In genomic region chr17:17541640-17542001, GRCh38 we compare ENCODE assay signal across 26 cellular contexts.
"Had no signal": no experiment of that assay in that cellular context is flagged by ENCODE, and none has a peak within 500 bp of the region (broad histone marks: within the 10 kb centered on the region; RNA-seq: fewer than 3 reads in every experiment).

No MANE protein-coding gene starts in this region.

- H3K79me2 ChIP-seq: hepatocyte had no signal

- H2AFZ ChIP-seq: hepatocyte had no signal

- H3K27ac ChIP-seq: colonic mucosa, gastrocnemius medialis, hepatocyte, suprapubic skin, tibial artery, upper lobe of right lung had no signal

- H3K4me3 ChIP-seq: colonic mucosa, dorsolateral prefrontal cortex, gastrocnemius medialis, hepatocyte, lung, mucosa of descending colon, smooth muscle cell, stomach, suprapubic skin, tibial artery, upper lobe of right lung had no signal

- DNase-seq: activated CD4-positive, alpha-beta T cell treated with anti-CD3 and anti-CD28 coated beads for 1 hour; activated CD4-positive, alpha-beta T cell treated with anti-CD3 and anti-CD28 coated beads, Interleukin-2, amount 50 U/mL, for 1 hour; activated CD8-positive, alpha-beta T cell treated with anti-CD3 and anti-CD28 coated beads for 36 hours; activated naive CD8-positive, alpha-beta T cell treated with anti-CD3 and anti-CD28 coated beads, Interleukin-2, amount 50 U/mL, for 24 hours; activated T-cell treated with anti-CD3 and anti-CD28 coated beads, Interleukin-2, amount 50 U/mL, for 4 hours; amygdala; colonic mucosa; dorsolateral prefrontal cortex; effector memory CD4-positive, alpha-beta T cell; gastrocnemius medialis; left colon; mucosa of descending colon; posterior cingulate gyrus; stimulated activated CD4-positive, alpha-beta T cell treated with anti-CD3 and anti-CD28 coated beads, Interleukin-2, amount 100 ng/mL, for 24 hours; stimulated activated naive B cell treated with anti-CD40 and anti-IgM and Interleukin-4, amounts not matched to agents 10 μg/mL and 1 μg/mL and 100 μg/mL, for 72 hours; stomach; T-helper 2 cell; tibial artery; upper lobe of right lung had no signal

- H3K4me2 ChIP-seq: hepatocyte, smooth muscle cell had no signal

- H3K27me3 ChIP-seq: colonic mucosa, dorsolateral prefrontal cortex, gastrocnemius medialis, hepatocyte, stomach, suprapubic skin, tibial artery, upper lobe of right lung had no signal

- H3K36me3 ChIP-seq: colonic mucosa, gastrocnemius medialis, stomach, suprapubic skin, tibial artery, upper lobe of right lung had no signal

- ATAC-seq: activated CD8-positive, alpha-beta T cell treated with anti-CD3 and anti-CD28 coated beads for 36 hours; activated naive CD8-positive, alpha-beta T cell treated with anti-CD3 and anti-CD28 coated beads, Interleukin-2, amount 50 U/mL, for 24 hours; activated T-cell treated with anti-CD3 and anti-CD28 coated beads, Interleukin-2, amount 50 U/mL, for 4 hours; gastrocnemius medialis; left colon; mucosa of descending colon; natural killer cell treated with Interleukin-12 subunit alpha and Interleukin-12 subunit beta and Interleukin-15 and Interleukin-18, amount 100 ng/mL, for 72 hours; stimulated activated naive B cell treated with anti-CD40 and anti-IgM and Interleukin-4, amounts not matched to agents 10 μg/mL and 1 μg/mL and 100 μg/mL, for 72 hours; upper lobe of right lung; WTC11 had no signal

- FAIRE-seq: keratinocyte had no signal

- H3K9me3 ChIP-seq: colonic mucosa, gastrocnemius medialis, mucosa of descending colon, stomach, suprapubic skin, tibial artery, upper lobe of right lung had no signal
